ENCODE assay signal across 10 cellular contexts in genomic region chr16:48647794-48648193, GRCh38.
"Had no signal": no experiment of that assay in that cellular context is flagged by ENCODE, and none has a peak within 500 bp of the region (broad histone marks: within the 10 kb centered on the region; RNA-seq: fewer than 3 reads in every experiment).

No MANE protein-coding gene starts in this region.

- H3K4me2 ChIP-seq: KMS-11 had no signal

- H2AFZ ChIP-seq: GM23248 had no signal

- H3K27ac ChIP-seq: GM23248, HL-60, KMS-11 had no signal

- H3K36me3 ChIP-seq: HAP-1 had no signal

- H3K9ac ChIP-seq: GM23248, KMS-11 had no signal

- H3K4me1 ChIP-seq: HAP-1 had no signal

- ATAC-seq: HCT116 had no signal

- H3K4me3 ChIP-seq: GM23248, HAP-1 had no signal

- DNase-seq: GM23248, GOT3, H7, IMR-90, Karpas-422, KBM-7 had no signal
